ENCODE assay signal across 32 cellular contexts in genomic region chr10:2745666-2746065, GRCh38.
"Had no signal": no experiment of that assay in that cellular context is flagged by ENCODE, and none has a peak within 500 bp of the region (broad histone marks: within the 10 kb centered on the region; RNA-seq: fewer than 3 reads in every experiment).

No MANE protein-coding gene starts in this region.

- DNase-seq: Karpas-422, Kasumi-1, MG63, MM.1S, MV-4-11, NCI-H1048, NCI-H1092, NCI-H1092 treated with DMSO at 0.1 percent for 48 hours, NCI-H1105, NCI-H1105 treated with DMSO at 0.1 percent for 48 hours, NCI-H1417, NCI-H1417 treated with DMSO at 0.1 percent for 48 hours, NCI-H1436 treated with DMSO at 0.1 percent for 48 hours, NCI-H146, NCI-H1694, NCI-H1694 treated with DMSO at 0.1 percent for 48 hours, NCI-H187, NCI-H187 treated with DMSO at 0.1 percent for 48 hours, NCI-H1930, NCI-H2029, NCI-H2081, NCI-H2081 treated with DMSO at 0.1 percent for 48 hours, NCI-H2107, NCI-H2171, NCI-H2171 treated with DMSO at 0.1 percent for 48 hours, NCI-H2227 treated with DMSO at 0.1 percent for 48 hours, NCI-H226, NCI-H345, NCI-H446, NCI-H446 treated with DMSO at 0.1 percent for 48 hours, NCI-H510A, NCI-H510A treated with DMSO at 0.1 percent for 48 hours had no signal

- H3K9me3 ChIP-seq: MG63 had no signal

- H3K27me3 ChIP-seq: MG63 had no signal

- H3K4me3 ChIP-seq: MG63 had no signal

- H3K36me3 ChIP-seq: MG63 had no signal
